ENCODE assay signal across 8 cellular contexts in genomic region chr3:28349397-28350000, GRCh38. TPM values are rescaled to one million over a fixed set of nuclear protein-coding genes. Genes with fewer than 3 reads are reported as not detected.
DNase-seq lines count a peak whose midpoint lies in the region; ATAC-seq and TF ChIP-seq lines count a peak whose summit lies in the region.

No MANE protein-coding gene starts in this region.

- CTCF ChIA-PET in CD8-positive, alpha-beta T cell (lab: Charles Lee): interaction anchor here (1.2 to 2.5 kb wide), 6 partner anchors 10 to 669 kb away, joined by 3 to 15 read pairs (median 7); no protein-coding TSS in a partner anchor
- CTCF ChIA-PET in PC-9 (lab: Charles Lee): interaction anchor here (1.0 kb wide), 1 partner anchor 638 kb away, joined by 3 read pairs; no protein-coding TSS in a partner anchor

- peak overlapping the region; percentile 95 for H3K27ac Mint-ChIP-seq in CD8-positive, alpha-beta T cell

- H3K27me3 ChIP-seq in CD8-positive, alpha-beta T cell (ENCODE audit: insufficient read depth, low read length): no peaks in the 10 kb centered on the region
- H3K27me3 ChIP-seq in H7 (ENCODE audit: control insufficient read depth, insufficient read depth, low read length) (no peaks in the 10 kb centered on the region), PC-9 (ENCODE audit: insufficient read depth, low read depth) (no peaks in the 10 kb centered on the region), neuron (ENCODE audit: insufficient read depth, low read length) (no peaks in the 10 kb centered on the region)

- intact Hi-C loops in CD8-positive, alpha-beta T cell (cut with DNase I, micrococcal nuclease): loop anchor here (1.0 to 5.0 kb wide), 6 partner anchors 107 to 981 kb away; partner anchors contain the start of genes CMC1 (in 2 of the 2) and NEK10 (in 1 of the 2)
- intact Hi-C loops in PC-9 (cut with micrococcal nuclease; ENCODE audit: unreplicated experiment): no loop called here

- POLR2A ChIA-PET in CD8-positive, alpha-beta T cell (lab: Charles Lee): interaction anchor here (1.0 to 2.5 kb wide), 9 partner anchors 12 to 980 kb away, joined by 3 to 21 read pairs (median 9); partner anchors contain the start of genes EOMES, NEK10 and SLC4A7
- POLR2A ChIA-PET in PC-9 (lab: Charles Lee; ENCODE audit: unreplicated experiment): interaction anchor here (0.6 kb wide), 2 partner anchors 53 to 1848 kb away, joined by 3 to 6 read pairs; no protein-coding TSS in a partner anchor

- H3K4me3 ChIP-seq in CD8-positive, alpha-beta T cell (ENCODE audit: low read depth, low read length): peak overlapping the region; percentile 96
- H3K4me3 ChIP-seq in H7 (ENCODE audit: insufficient read depth, low read depth, low read length) (peak overlapping the region; percentile 84), PC-9 (peak overlapping the region; percentile 87), epithelial cell of esophagus (ENCODE audit: low read length) (peak overlapping the region; percentile 85), neuron (ENCODE audit: low read length) (peak overlapping the region; percentile 93)

- peak overlapping the region; percentile 96 for H2AFZ ChIP-seq in PC-9
- H2AFZ ChIP-seq in neuron (ENCODE audit: low read depth, low read length): peak overlapping the region; percentile 96

- H3K79me2 ChIP-seq in PC-9 (ENCODE audit: low read depth): peaks cover 48% of the 10 kb centered on the region

- H3K4me2 ChIP-seq in PC-9: peak overlapping the region; percentile 84

- no peaks in the 10 kb centered on the region for H4K20me1 ChIP-seq in PC-9 (ENCODE audit: insufficient read depth)

- TSS peak; percentile 59 for BruUV-seq in PC-9 (replicated peaks; lab: Mats Ljungman, UMichigan)

- peaks cover 30% of the 10 kb centered on the region for H3K36me3 Mint-ChIP-seq in CD8-positive, alpha-beta T cell

- ATAC-seq in CD8-positive, alpha-beta T cell: no peak

- no peaks in the 10 kb centered on the region for H3K36me3 ChIP-seq in CD8-positive, alpha-beta T cell (ENCODE audit: insufficient read depth, low read length)
- no peaks in the 10 kb centered on the region for H3K36me3 ChIP-seq in H7 (replicated peaks; ENCODE audit: control insufficient read depth, insufficient read depth, low read length)
- H3K36me3 ChIP-seq in PC-9 (ENCODE audit: low read depth): no peaks in the 10 kb centered on the region
- H3K36me3 ChIP-seq in neuron (ENCODE audit: insufficient read depth, low read length): no peaks in the 10 kb centered on the region

- no peaks in the 10 kb centered on the region for H3K9me2 ChIP-seq in PC-9 (ENCODE audit: insufficient read depth)

- H3K4me1 Mint-ChIP-seq in CD8-positive, alpha-beta T cell (ENCODE audit: low read depth): peaks cover 58% of the 10 kb centered on the region

- no peaks in the 10 kb centered on the region for H3K27me3 Mint-ChIP-seq in CD8-positive, alpha-beta T cell (ENCODE audit: low read depth)

- peak overlapping the region; percentile 95 for H3K27ac ChIP-seq in CD8-positive, alpha-beta T cell (ENCODE audit: low read depth, low read length)
- H3K27ac ChIP-seq in PC-9: peak overlapping the region; percentile 96

- peaks cover 35% of the 10 kb centered on the region for H3K4me1 ChIP-seq in CD8-positive, alpha-beta T cell (ENCODE audit: insufficient read depth, low read length)
- H3K4me1 ChIP-seq in PC-9 (replicated peaks; ENCODE audit: insufficient read depth) (peaks cover 34% of the 10 kb centered on the region), neuron (ENCODE audit: insufficient read depth, low read length) (peaks cover 17% of the 10 kb centered on the region)

- H3K9me3 Mint-ChIP-seq in CD8-positive, alpha-beta T cell: peaks cover 9% of the 10 kb centered on the region

- H3K9me3 ChIP-seq in CD8-positive, alpha-beta T cell (ENCODE audit: low read length): peaks cover 5% of the 10 kb centered on the region
- H3K9me3 ChIP-seq in PC-9 (ENCODE audit: insufficient read depth, low read depth) (peaks cover 12% of the 10 kb centered on the region; the same call in 1 of the 2 replicates), neuron (ENCODE audit: low read length) (peaks cover 2% of the 10 kb centered on the region)

- H3F3A ChIP-seq in PC-9 (ENCODE audit: insufficient read depth, low read depth): peaks cover 10% of the 10 kb centered on the region

- in situ Hi-C loops in GM13976 (cut with MboI; ENCODE audit: low sequenced_read_pairs, unreplicated experiment): loop anchor here (25.0 kb wide), 1 partner anchor 1037 kb away; no protein-coding TSS in a partner anchor

- DNase-seq in CD8-positive, alpha-beta T cell: no peak
- DNase-seq in H7 (no peak), PC-9 (no peak), epithelial cell of esophagus (ENCODE audit: low read depth) (peak; percentile 49), NCI-H2227 (lab: John Stamatoyannopoulos, UW; ENCODE audit: unreplicated experiment) (no peak), GM13976 (ENCODE audit: low spot score) (no peak), ecto neural progenitor cell (ENCODE audit: low spot score) (no peak)

- peak overlapping the region; percentile 98 for H3K4me3 Mint-ChIP-seq in CD8-positive, alpha-beta T cell

- TF ChIP-seq CTCF in CD8-positive, alpha-beta T cell (IDR thresholded peaks at IDR 0.05): no peak
- no peak for TF ChIP-seq CTCF in PC-9 (conservative IDR thresholded peaks at IDR 0.05)
- TF ChIP-seq CTCF in epithelial cell of esophagus (IDR thresholded peaks at IDR 0.05; ENCODE audit: insufficient read depth, low read depth, low read length, missing control alignments): no peak
- no peak for TF ChIP-seq CTCF in GM13976 (IDR thresholded peaks at IDR 0.05; ENCODE audit: borderline replicate concordance, control extremely low read depth, extremely low read depth, insufficient read depth, missing control alignments)

RNA-seq across cellular contexts. Expression of gene AZI2, which starts 0.9 kb away (rescaled TPM):
- total RNA-seq in CD8-positive, alpha-beta T cell: 10 to 100 TPM; 27.2 to 29.2 TPM
- 27.0 and 50.8 TPM in 2 replicates for total RNA-seq in H7 (2014; rRNA removed; shearing (Covaris generic))
- total RNA-seq in PC-9 (2021): 33.3 and 39.5 TPM in 2 replicates

RNA-seq across cellular contexts. Expression of gene ZCWPW2, which starts 1.0 kb away (rescaled TPM):
- under 1 TPM in 1 of 2 experiments, not detected in 1; 0.54 TPM for total RNA-seq in CD8-positive, alpha-beta T cell
- total RNA-seq in H7 (2014; rRNA removed; shearing (Covaris generic)): 0.28 and 0.48 TPM in 2 replicates
- 0.80 and 0.81 TPM in 2 replicates for total RNA-seq in PC-9 (2021)
